Comparison of ENCODE assay signal across 22 cellular contexts in the genomic region with DNA sequence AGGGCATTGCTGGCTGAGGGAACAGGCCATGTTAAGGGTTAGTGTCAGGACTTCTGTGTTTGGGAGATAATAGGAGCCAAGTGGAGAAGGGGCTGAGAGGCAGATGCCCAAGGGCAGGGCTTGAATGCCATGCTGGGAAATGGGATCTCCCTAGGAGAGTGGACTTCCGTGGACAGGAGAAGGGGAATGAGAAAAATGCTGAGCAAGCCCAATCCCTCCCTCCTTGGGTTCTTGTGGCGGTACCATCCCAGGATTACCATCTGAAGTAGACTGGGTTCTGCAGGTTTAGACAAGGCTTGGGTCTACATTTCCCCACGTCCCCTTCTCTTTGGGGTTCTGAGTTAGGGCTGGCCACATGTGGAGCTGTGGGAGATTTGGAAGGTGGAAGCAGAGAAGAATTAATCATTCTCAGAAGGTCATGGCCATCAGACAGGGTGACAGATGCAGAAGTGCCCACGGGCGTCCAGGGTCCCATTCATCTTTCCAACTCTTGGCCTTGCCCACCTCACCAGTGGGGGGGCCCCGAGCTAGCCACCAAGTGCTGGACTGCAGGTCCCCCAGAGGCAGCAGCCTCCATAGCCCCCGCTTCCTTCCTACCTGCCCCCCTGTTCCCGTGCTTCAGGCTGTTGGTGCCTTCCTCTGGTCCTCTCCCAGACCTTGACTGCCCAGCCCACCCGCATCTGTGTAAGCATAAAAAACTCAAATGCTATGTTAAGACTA.
"Had no signal": no experiment of that assay in that cellular context is flagged by ENCODE, and none has a peak within 500 bp of the region (broad histone marks: within the 10 kb centered on the region; RNA-seq: fewer than 3 reads in every experiment).

No MANE protein-coding gene starts in this region.

- H3K9me3 Mint-ChIP-seq: effector memory CD8-positive, alpha-beta T cell; immature natural killer cell; naive thymus-derived CD8-positive, alpha-beta T cell; stimulated activated effector memory CD8-positive, alpha-beta T cell treated with anti-CD3 and anti-CD28 coated beads, Interleukin-12 subunit alpha, Interleukin-12 subunit beta, amount 100 ng/mL, for 72 hours had no signal

- H3K79me2 ChIP-seq: parathyroid adenoma had no signal

- H3K36me3 Mint-ChIP-seq: immature natural killer cell; naive thymus-derived CD8-positive, alpha-beta T cell; stimulated activated effector memory CD8-positive, alpha-beta T cell treated with anti-CD3 and anti-CD28 coated beads, Interleukin-12 subunit alpha, Interleukin-12 subunit beta, amount 100 ng/mL, for 72 hours had no signal

- H3K4me1 Mint-ChIP-seq: immature natural killer cell; naive thymus-derived CD8-positive, alpha-beta T cell; stimulated activated effector memory CD8-positive, alpha-beta T cell treated with anti-CD3 and anti-CD28 coated beads, Interleukin-12 subunit alpha, Interleukin-12 subunit beta, amount 100 ng/mL, for 72 hours had no signal

- H3K27me3 ChIP-seq: stomach, thyroid gland had no signal

- H3K4me3 Mint-ChIP-seq: effector memory CD8-positive, alpha-beta T cell; immature natural killer cell; naive thymus-derived CD8-positive, alpha-beta T cell; stimulated activated effector memory CD8-positive, alpha-beta T cell treated with anti-CD3 and anti-CD28 coated beads, Interleukin-12 subunit alpha, Interleukin-12 subunit beta, amount 100 ng/mL, for 72 hours had no signal

- H2AFZ ChIP-seq: parathyroid adenoma had no signal

- H3K4me1 ChIP-seq: lower lobe of right lung, parathyroid adenoma, stomach, thyroid gland had no signal

- H3K36me3 ChIP-seq: lower lobe of right lung, stomach, thyroid gland had no signal

- DNase-seq: cortex of kidney; effector memory CD8-positive, alpha-beta T cell; erythroblast; hypothalamus; immature natural killer cell; islet precursor cell; lower lobe of right lung; occipital lobe; stimulated activated CD4-positive, alpha-beta T cell treated with anti-CD3 and anti-CD28 coated beads, Interleukin-2, amount 100 ng/mL, for 24 hours; stimulated activated CD4-positive, alpha-beta T cell treated with anti-CD3 and anti-CD28 coated beads, Interleukin-4, amount 100 ng/mL, for 24 hours; stimulated activated naive CD4-positive, alpha-beta T cell treated with Interleukin-2 at 50 U/mL for 16 hours; stomach; thyroid gland; trophoblast cell had no signal

- H3K27ac ChIP-seq: lower lobe of right lung, parathyroid adenoma, stomach, thyroid gland had no signal

- H3K9ac ChIP-seq: parathyroid adenoma had no signal

- H3K27ac Mint-ChIP-seq: effector memory CD8-positive, alpha-beta T cell; immature natural killer cell; naive thymus-derived CD8-positive, alpha-beta T cell; progenitor cell of endocrine pancreas; stimulated activated effector memory CD8-positive, alpha-beta T cell treated with anti-CD3 and anti-CD28 coated beads, Interleukin-12 subunit alpha, Interleukin-12 subunit beta, amount 100 ng/mL, for 72 hours had no signal

- H3K4me3 ChIP-seq: lower lobe of right lung, smooth muscle cell, stomach, thyroid gland had no signal

- FAIRE-seq: endometrium, frontal cortex had no signal

- H3K4me2 ChIP-seq: smooth muscle cell had no signal

- H3K9me3 ChIP-seq: lower lobe of right lung, stomach, thyroid gland had no signal

- ATAC-seq: effector memory CD8-positive, alpha-beta T cell; lower lobe of right lung; naive thymus-derived CD8-positive, alpha-beta T cell; sciatic nerve; stimulated activated effector memory CD8-positive, alpha-beta T cell treated with anti-CD3 and anti-CD28 coated beads, Interleukin-12 subunit alpha, Interleukin-12 subunit beta, amount 100 ng/mL, for 72 hours had no signal
